8 cellular contexts compared by ENCODE assay signal in the genomic region with DNA sequence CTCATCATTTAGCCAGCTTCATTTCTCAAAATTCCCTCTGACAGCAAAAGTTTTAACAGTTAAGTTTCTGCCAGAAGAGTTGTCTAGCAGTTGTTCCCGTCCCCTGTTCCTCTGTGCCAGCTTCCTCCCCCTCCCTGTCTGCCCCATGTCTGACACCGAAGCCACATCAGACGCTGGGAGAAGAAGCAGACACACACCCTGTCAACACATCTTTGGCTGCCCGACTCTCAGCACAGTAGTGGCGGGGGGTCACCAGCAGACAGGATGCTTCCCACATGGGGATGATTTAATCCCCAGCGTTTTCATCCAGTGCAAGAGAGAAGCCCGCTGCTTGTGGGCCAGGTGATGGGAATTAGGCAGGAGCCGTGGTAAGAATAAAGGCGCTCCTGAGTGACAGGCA.
DNase-seq lines count a peak whose midpoint lies in the region; ATAC-seq and TF ChIP-seq lines count a peak whose summit lies in the region.

No MANE protein-coding gene starts in this region.

- H3K27me3 ChIP-seq in GM23248 (replicated peaks; ENCODE audit: insufficient read depth) (no peaks in the 10 kb centered on the region), left ventricle myocardium inferior (ENCODE audit: low read depth) (peaks cover 51% of the 10 kb centered on the region)

- H3K4me1 ChIP-seq in GM23248 (ENCODE audit: insufficient read depth) (peaks cover 22% of the 10 kb centered on the region), left ventricle myocardium inferior (peaks cover 7% of the 10 kb centered on the region)

- H3K4me3 ChIP-seq in GM23248 (peak overlapping the region; percentile 12; the same call in 1 of the 2 replicates), left ventricle myocardium inferior (no peak overlapping the region)

- peak overlapping the region; percentile 14; the same call in 1 of the 2 replicates for H3K9ac ChIP-seq in GM23248

- H3K9me2 ChIP-seq in GM23248 (ENCODE audit: insufficient read depth), result no peaks in the 10 kb centered on the region

- no peaks in the 10 kb centered on the region for H4K20me1 ChIP-seq in GM23248 (ENCODE audit: insufficient read depth)

- H3K9me3 ChIP-seq in GM23248 (ENCODE audit: low read depth), result no peaks in the 10 kb centered on the region
- peaks cover 28% of the 10 kb centered on the region for H3K9me3 ChIP-seq in left ventricle myocardium inferior (replicated peaks)

- peaks cover 31% of the 10 kb centered on the region for H3F3A ChIP-seq in GM23248 (ENCODE audit: insufficient read depth)

- H3K27ac ChIP-seq in GM23248 (peak overlapping the region; percentile 46), left ventricle myocardium inferior (replicated peaks) (peak overlapping the region; percentile 57)

- H3K36me3 ChIP-seq in GM23248 (ENCODE audit: low read depth) (no peaks in the 10 kb centered on the region), left ventricle myocardium inferior (no peaks in the 10 kb centered on the region)

- H2AFZ ChIP-seq in GM23248, result peak overlapping the region; percentile 52

- 5 to 6% methylated on average over 9 of the region's 9 CpGs for WGBS in GM23248 (ENCODE audit: low coverage in 1 of 2, low lambda C conversion rate in 2 of 2, missing lambda C conversion rate in 2 of 2), 2 experiments

- no peaks in the 10 kb centered on the region for H3K79me2 ChIP-seq in GM23248 (ENCODE audit: insufficient read depth)

- in situ Hi-C loops in GM23248 (cut with MboI), result no loop called here

- ATAC-seq in HG03097 (IDR thresholded peaks at IDR 0.05; ENCODE audit: low FRiP score, unreplicated experiment) (no peak), GM18502 (IDR thresholded peaks at IDR 0.05; ENCODE audit: poor library complexity, unreplicated experiment) (no peak)

- H3K4me2 ChIP-seq in GM23248 (ENCODE audit: unreplicated experiment), result peak overlapping the region; percentile 31

- peak; percentile 48 for DNase-seq in GM23248
- DNase-seq in activated T-helper 1 cell treated with Interleukin-2 at 50 U/mL for 16 hours (ENCODE audit: low read depth), result peak; percentile 5
- DNase-seq in left ventricle myocardium inferior, result peak; percentile 32
- peak; percentile 4 to 12 for DNase-seq in stimulated activated CD4-positive, alpha-beta T cell treated with anti-CD3 and anti-CD28 coated beads, Interleukin-15, amount 100 ng/mL, for 1 hour (ENCODE audit: low read depth in 1 of 2, low spot score in 1 of 2)
- no peak for DNase-seq in dermis blood vessel endothelial cell
- DNase-seq in AG08396 (ENCODE audit: low spot score), result no peak

- TF ChIP-seq CTCF in left ventricle myocardium inferior (IDR thresholded peaks at IDR 0.05; ENCODE audit: borderline replicate concordance), result no peak

- intact Hi-C loops in left ventricle myocardium inferior (cut with micrococcal nuclease), result no loop called here

Comparison
In these comparisons a context has a peak if more than half of its experiments do, and no peak if none do; other contexts are left out.
1. DNase-seq: peak in GM23248 (single experiment), activated T-helper 1 cell treated with Interleukin-2 at 50 U/mL for 16 hours (single experiment), left ventricle myocardium inferior (single experiment) and stimulated activated CD4-positive, alpha-beta T cell treated with anti-CD3 and anti-CD28 coated beads, Interleukin-15, amount 100 ng/mL, for 1 hour (2 of 2); none in dermis blood vessel endothelial cell (single experiment) and AG08396 (single experiment).